ENCODE assay signal across 18 cellular contexts in the genomic region with DNA sequence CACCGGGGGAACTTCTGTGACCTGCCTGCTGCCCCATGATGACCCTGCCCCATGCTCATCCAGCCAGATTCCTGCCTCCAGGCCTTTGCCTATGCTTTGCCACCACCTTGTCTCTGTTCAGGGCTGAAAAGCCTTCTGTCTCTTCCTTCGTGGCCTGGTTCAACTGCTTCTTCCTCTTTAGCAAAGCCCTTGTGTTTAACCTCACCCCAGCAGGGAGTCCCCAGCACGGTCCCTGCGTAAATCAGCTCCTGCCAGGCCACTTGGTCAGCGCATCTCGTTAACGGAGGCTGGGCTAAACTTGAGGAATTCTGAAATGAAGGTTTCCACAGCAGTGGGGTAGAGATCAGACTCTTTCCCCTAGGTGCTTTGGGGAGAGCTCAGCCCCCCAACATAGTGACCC. TPM values are rescaled to one million over a fixed set of nuclear protein-coding genes. Genes with fewer than 3 reads are reported as not detected.
DNase-seq lines count a peak whose midpoint lies in the region; ATAC-seq, FAIRE-seq and TF ChIP-seq lines count a peak whose summit lies in the region.
"Had no signal": no experiment of that assay in that cellular context is flagged by ENCODE, and none has a peak within 500 bp of the region (broad histone marks: within the 10 kb centered on the region; RNA-seq: fewer than 3 reads in every experiment).

No MANE protein-coding gene starts in this region.

- H4K20me1 ChIP-seq in Karpas-422 (ENCODE audit: insufficient read depth, low read depth, low read length) (no peaks in the 10 kb centered on the region), GM12878 (ENCODE audit: control insufficient read depth, insufficient read depth) (no peaks in the 10 kb centered on the region)

- DNase-seq in SIG-M5 treated with dmso at 0.1 percent for 504 hours (lab: John Stamatoyannopoulos, UW; ENCODE audit: unreplicated experiment) (peak; percentile 27), SIG-M5 (lab: John Stamatoyannopoulos, UW) (no peak), Karpas-422 (peak; percentile 41), GM12878 (ENCODE audit: low read depth, low spot score) (no peak), neural crest cell (ENCODE audit: low read depth, low spot score) (no peak), NCI-H187 (lab: John Stamatoyannopoulos, UW) (no peak), islet precursor cell (no peak)
- DNase-seq in stimulated activated CD4-positive, alpha-beta T cell treated with anti-CD3 and anti-CD28 coated beads, Interleukin-12 subunit alpha, Interleukin-12 subunit beta, amount 100 ng/mL, for 4 hours = no peak
- DNase-seq: BE2C, DND-41, IMR-90, NCI-H2029, NCI-H2171, NCI-H446, NCI-H748 treated with DMSO at 0.1 percent for 48 hours, PC-9, SK-N-SH had no signal

- H2AFZ ChIP-seq in Karpas-422 (ENCODE audit: low read length) (no peak overlapping the region), GM12878 (ENCODE audit: control insufficient read depth, low read depth, low read length) (no peak overlapping the region)
- H2AFZ ChIP-seq: PC-9 had no signal

- H3K27me3 ChIP-seq in Karpas-422 (ENCODE audit: low read length) (no peaks in the 10 kb centered on the region), GM12878 (replicated peaks in 1 of 2; ENCODE audit: control insufficient read depth in 2 of 2, insufficient read depth in 2 of 2, low read length in 1 of 2) (peaks cover 0 to 1% of the 10 kb centered on the region in 2 experiments; a peak in 2 of 4 replicates)
- H3K27me3 ChIP-seq: BE2C had no signal

- TF ChIP-seq EP300 in GM12878 (IDR thresholded peaks at IDR 0.05; ENCODE audit: borderline replicate concordance in 1 of 2, control insufficient read depth in 1 of 2, low read depth in 2 of 2, low read length in 2 of 2) = no peak

- H3K9me3 ChIP-seq in Karpas-422 (ENCODE audit: low read length) (no peaks in the 10 kb centered on the region), GM12878 (replicated peaks; ENCODE audit: control insufficient read depth, insufficient read depth, low read length) (no peaks in the 10 kb centered on the region)
- H3K9me3 ChIP-seq: BE2C, SK-N-SH had no signal

- peaks cover 2% of the 10 kb centered on the region for H3K27me3 Mint-ChIP-seq in neural crest cell (ENCODE audit: low read depth)

- TF ChIP-seq POLR2A in GM12878 (IDR thresholded peaks at IDR 0.05; ENCODE audit: low read depth, low read length) = no peak

- H3K36me3 Mint-ChIP-seq in neural crest cell (ENCODE audit: low read depth) = no peaks in the 10 kb centered on the region

- TF ChIP-seq CTCF in GM12878 (IDR thresholded peaks at IDR 0.05 in 2 of 3, conservative IDR thresholded peaks at IDR 0.05 in 1 of 3; ENCODE audit: control insufficient read depth in 2 of 3, extremely low read depth in 1 of 3, insufficient read depth in 1 of 3, low read depth in 3 of 3, low read length in 3 of 3) = no peak
- TF ChIP-seq CTCF in neural crest cell (conservative IDR thresholded peaks at IDR 0.05) = no peak

- peak overlapping the region; percentile 27 for H3K4me3 Mint-ChIP-seq in neural crest cell

- H3K9me2 ChIP-seq in Karpas-422 (replicated peaks; ENCODE audit: insufficient read depth, low read length) = no peaks in the 10 kb centered on the region
- H3K9me2 ChIP-seq: SK-N-SH had no signal

- H3K4me1 ChIP-seq in Karpas-422 (ENCODE audit: low read length) = peaks cover 16% of the 10 kb centered on the region
- no peaks in the 10 kb centered on the region for H3K4me1 ChIP-seq in GM12878 (ENCODE audit: control insufficient read depth, insufficient read depth, low read length)

- H3K4me2 ChIP-seq in Karpas-422 (ENCODE audit: low read depth, low read length, poor library complexity, severe bottlenecking) = no peak overlapping the region
- no peak overlapping the region for H3K4me2 ChIP-seq in GM12878 (ENCODE audit: control insufficient read depth, insufficient read depth)
- H3K4me2 ChIP-seq: PC-9, SK-N-SH had no signal

- no TSS peak for BruUV-seq in GM12878 (replicated peaks; lab: Mats Ljungman, UMichigan)

- no peak for FAIRE-seq in GM12878 (lab: Jason Lieb, UNC)

- CTCF ChIA-PET in GM12878 (lab: Yijun Ruan, JAX) = interaction anchor here (1.9 kb wide), 1 partner anchor 11 kb away, joined by 4 read pairs; no protein-coding TSS in a partner anchor

- POLR2A ChIA-PET in GM12878 (lab: Charles Lee) = no interaction called here

- H3K9me3 Mint-ChIP-seq in neural crest cell = no peaks in the 10 kb centered on the region

- H3K4me1 Mint-ChIP-seq in neural crest cell = peaks cover 19% of the 10 kb centered on the region

- SMC1A ChIA-PET in GM12878 (lab: Charles Lee; ENCODE audit: uncharacterized antibody, unreplicated experiment) = no interaction called here

- H3K4me3 ChIP-seq in Karpas-422 (ENCODE audit: low read length) (no peak overlapping the region), GM12878 (no peak overlapping the region)
- H3K4me3 ChIP-seq: PC-9 had no signal

- in situ Hi-C loops in GM12878 (cut with MboI) = no loop called here

- intact Hi-C loops in GM12878 (cut with micrococcal nuclease; ENCODE audit: unreplicated experiment) = no loop called here

- H3K79me2 ChIP-seq in Karpas-422 (ENCODE audit: low read length) (no peaks in the 10 kb centered on the region), GM12878 (ENCODE audit: control insufficient read depth, insufficient read depth, low read length) (no peaks in the 10 kb centered on the region)

- H3K36me3 ChIP-seq in Karpas-422 (ENCODE audit: insufficient read depth, low read length) (no peaks in the 10 kb centered on the region), GM12878 (ENCODE audit: control insufficient read depth in 2 of 2, insufficient read depth in 2 of 2, low read length in 1 of 2) (no peaks in the 10 kb centered on the region)
- H3K36me3 ChIP-seq: BE2C had no signal

- ATAC-seq in GM12878 = peak; percentile 16; the same call in 1 of the 3 replicates

- H3K27ac Mint-ChIP-seq in neural crest cell (ENCODE audit: unreplicated experiment) = no peak overlapping the region

- H3K9ac ChIP-seq in Karpas-422 (ENCODE audit: low read length) (peak overlapping the region; percentile 46; the same call in 1 of the 2 replicates), GM12878 (ENCODE audit: control insufficient read depth, insufficient read depth, low read length) (no peak overlapping the region)
- H3K9ac ChIP-seq: SK-N-SH had no signal

- no peak overlapping the region for H3K27ac ChIP-seq in Karpas-422 (ENCODE audit: low read length)
- H3K27ac ChIP-seq in GM12878 (ENCODE audit: control insufficient read depth, insufficient read depth) = no peak overlapping the region
- H3K27ac ChIP-seq: 22Rv1, PC-9 had no signal

- 23% methylated on average over 7 of the region's 7 CpGs for WGBS in GM12878 (ENCODE audit: insufficient coverage, insufficient replicate concordance, low lambda C conversion rate, missing lambda C conversion rate)

- RAD21 ChIA-PET in GM12878 (lab: Charles Lee; ENCODE audit: unreplicated experiment) = interaction anchor here (0.9 kb wide), 1 partner anchor 13 kb away, joined by 3 read pairs; no protein-coding TSS in a partner anchor

- TF ChIP-seq RAD21 in GM12878 (IDR thresholded peaks at IDR 0.05; ENCODE audit: insufficient read depth, low read depth, low read length) = no peak

TF ChIP-seq in GM12878, 131 proteins besides CTCF, POLR2A, EP300 and RAD21 (continues in another document):
- TF ChIP-seq FOXM1 (IDR thresholded peaks at IDR 0.05; ENCODE audit: low read depth, low read length) (no peak), CREB1 (IDR thresholded peaks at IDR 0.05; ENCODE audit: low read depth) (no peak), ZNF207 (IDR thresholded peaks at IDR 0.05; ENCODE audit: borderline replicate concordance) (no peak), RBBP5 (conservative IDR thresholded peaks at IDR 0.05) (no peak), HDAC6 (IDR thresholded peaks at IDR 0.05; ENCODE audit: unreplicated experiment) (no peak), STAT3 (IDR thresholded peaks at IDR 0.05; ENCODE audit: low read depth, low read length) (no peak), SIX5 (IDR thresholded peaks at IDR 0.05; ENCODE audit: low read depth, low read length, severe bottlenecking) (no peak), MEF2B (IDR thresholded peaks at IDR 0.05; ENCODE audit: partially characterized antibody, poor library complexity, severe bottlenecking) (no peak), NR2F1 (conservative IDR thresholded peaks at IDR 0.05) (no peak), CBFB (IDR thresholded peaks at IDR 0.05; ENCODE audit: low read depth) (no peak)
- TF ChIP-seq, protein P1, sequence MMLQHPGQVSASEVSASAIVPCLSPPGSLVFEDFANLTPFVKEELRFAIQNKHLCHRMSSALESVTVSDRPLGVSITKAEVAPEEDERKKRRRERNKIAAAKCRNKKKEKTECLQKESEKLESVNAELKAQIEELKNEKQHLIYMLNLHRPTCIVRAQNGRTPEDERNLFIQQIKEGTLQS (IDR thresholded peaks at IDR 0.05; ENCODE audit: borderline replicate concordance, extremely low read depth, low read depth, low read length) = no peak

RNA-seq across cellular contexts. Expression of gene KCNJ12, which starts 16.1 kb away (rescaled TPM):
- 0.22 and 1.1 TPM in 2 replicates for total RNA-seq in Karpas-422 (2014; rRNA removed; shearing (Covaris generic); ENCODE audit: low replicate concordance)
- not detected in 2 replicates for total RNA-seq in GM12878 (2013; cell fraction: nucleolus; rRNA removed)
- total RNA-seq in GM12878 (2014; rRNA removed) = 0.11 and 0.17 TPM in 2 replicates
- 0.05 and 0.09 TPM in 2 replicates for total RNA-seq in GM12878 (2014; rRNA removed; fragmentation: Illumina TruSeq; extraction: Trizol)
- 0.21 and 0.32 TPM in 2 replicates for total RNA-seq in GM12878 (2021)
- polyA plus RNA-seq in GM12878 (2011; ENCODE audit: low read depth) = not detected
- 0.05 TPM in 1 of 2 replicates, not detected in the other for polyA plus RNA-seq in GM12878 (2011; rRNA removed)
- 0.06 and 0.08 TPM in 2 replicates for polyA plus RNA-seq in GM12878 (2011; cell fraction: cytosol; rRNA removed)
- polyA plus RNA-seq in GM12878 (2011; cell fraction: nucleus; rRNA removed) = 0.12 and 0.15 TPM in 2 replicates
- 0.06 TPM in 1 of 2 replicates, not detected in the other for polyA plus RNA-seq in GM12878 (2012)
- 0.03 and 0.04 TPM in 2 replicates for polyA plus RNA-seq in GM12878 (2014; fragmentation: Illumina TruSeq; extraction: Trizol)
- not detected for polyA plus RNA-seq in GM12878 (2014; fragmentation: Nextera tagmentation; extraction: Ambion mirVana)
- 0.13 and 0.15 TPM in 2 replicates for polyA plus RNA-seq in GM12878 (2014; rRNA removed)
- under 1 TPM in 1 of 2 experiments, not detected in 1; 0.07 TPM for polyA plus RNA-seq in GM12878 (2016; fragmentation: Nextera tagmentation; extraction: Ambion mirVana)
- polyA minus RNA-seq in GM12878 (2011; rRNA and poly(A)+ RNA removed) = 0.31 TPM in 1 of 2 replicates, not detected in the other
- 0.21 and 0.27 TPM in 2 replicates for polyA minus RNA-seq in GM12878 (2011; cell fraction: cytosol; rRNA and poly(A)+ RNA removed)
- 0.19 TPM in 1 of 2 replicates, not detected in the other for polyA minus RNA-seq in GM12878 (2011; cell fraction: nucleus; rRNA and poly(A)+ RNA removed)
- total RNA-seq in neural crest cell = 6.1 and 6.6 TPM in 2 replicates

Comparison
In these comparisons a context has a peak if more than half of its experiments do, and no peak if none do; other contexts are left out.
1. DNase-seq: peak in SIG-M5 treated with dmso at 0.1 percent for 504 hours (single experiment) and Karpas-422 (single experiment); none in SIG-M5 (single experiment), GM12878 (single experiment), neural crest cell (single experiment), NCI-H187 (0 of 2), islet precursor cell (single experiment) and stimulated activated CD4-positive, alpha-beta T cell treated with anti-CD3 and anti-CD28 coated beads, Interleukin-12 subunit alpha, Interleukin-12 subunit beta, amount 100 ng/mL, for 4 hours (single experiment).